In the genomic region with DNA sequence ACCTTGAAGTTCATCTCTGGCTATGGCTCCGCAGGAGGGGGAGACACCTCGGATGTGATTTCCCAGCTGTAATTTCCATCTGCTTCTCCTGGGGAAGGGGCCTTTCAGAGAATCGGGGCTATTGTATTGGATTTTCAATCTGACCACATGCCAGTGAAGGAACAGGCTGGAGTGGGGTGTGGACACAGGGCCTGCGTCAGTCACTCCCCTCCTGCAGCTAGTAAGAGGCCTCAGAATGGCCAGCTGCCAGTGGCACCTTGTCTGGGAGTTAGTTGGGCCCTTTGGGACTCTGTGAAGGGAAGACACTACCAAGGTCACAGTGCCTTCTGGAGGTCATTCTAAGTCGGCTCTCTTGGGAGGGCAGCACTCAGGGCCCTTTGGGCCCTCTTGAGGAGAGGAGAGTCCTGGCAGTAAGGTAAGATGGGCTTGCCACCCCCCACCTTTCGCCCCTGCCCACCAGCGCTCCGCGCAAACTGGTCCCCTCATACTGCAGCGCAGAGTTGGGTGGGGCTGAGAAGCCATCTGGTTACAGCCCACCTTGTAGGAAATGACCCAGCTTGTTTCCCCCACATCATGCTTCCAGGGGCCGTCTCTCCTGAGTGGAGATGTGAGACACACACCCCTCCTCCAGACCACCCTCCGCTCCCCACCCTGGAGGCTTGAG, we compare ENCODE assay signal across 23 cellular contexts.
"Had no signal": no experiment of that assay in that cellular context is flagged by ENCODE, and none has a peak within 500 bp of the region (broad histone marks: within the 10 kb centered on the region; RNA-seq: fewer than 3 reads in every experiment).

No MANE protein-coding gene starts in this region.

- H3K9me3 Mint-ChIP-seq: activated naive CD4-positive, alpha-beta T cell treated with anti-CD3 and anti-CD28 coated beads, Interleukin-2, amount 50 U/mL, for 24 hours; nephron; stimulated activated memory B cell treated with anti-CD40 and anti-IgM and Interleukin-4, amounts not matched to agents 10 μg/mL and 1 μg/mL and 100 μg/mL, for 72 hours; type B pancreatic cell had no signal

- H3K4me1 Mint-ChIP-seq: nephron had no signal

- H3K9me3 ChIP-seq: esophagus muscularis mucosa, left ventricle myocardium inferior, stomach, suprapubic skin, vagina had no signal

- ATAC-seq: sciatic nerve; stimulated activated memory B cell treated with anti-CD40 and anti-IgM and Interleukin-4, amounts not matched to agents 10 μg/mL and 1 μg/mL and 100 μg/mL, for 72 hours had no signal

- DNase-seq: activated CD4-positive, alpha-beta T cell treated with anti-CD3 and anti-CD28 coated beads for 1 hour; activated CD4-positive, alpha-beta T cell treated with anti-CD3 and anti-CD28 coated beads, Interleukin-2, amount 50 U/mL, for 1 hour; activated gamma-delta T cell treated with Interleukin-2 at 50 U/mL for 16 hours; activated T-cell treated with anti-CD3 and anti-CD28 coated beads, Interleukin-2, amount 50 U/mL, for 1 hour; central memory CD4-positive, alpha-beta T cell; effector memory CD4-positive, alpha-beta T cell; head of caudate nucleus; hypothalamus; left ventricle myocardium inferior; midbrain; occipital lobe; stimulated activated CD4-positive, alpha-beta T cell treated with anti-CD3 and anti-CD28 coated beads, Interleukin-15, amount 100 ng/mL, for 24 hours; stomach; T-helper 9 cell had no signal

- H3K4me3 ChIP-seq: esophagus muscularis mucosa, left ventricle myocardium inferior, smooth muscle cell, stomach, suprapubic skin, vagina had no signal

- H3K36me3 Mint-ChIP-seq: activated naive CD4-positive, alpha-beta T cell treated with anti-CD3 and anti-CD28 coated beads, Interleukin-2, amount 50 U/mL, for 24 hours; stimulated activated memory B cell treated with anti-CD40 and anti-IgM and Interleukin-4, amounts not matched to agents 10 μg/mL and 1 μg/mL and 100 μg/mL, for 72 hours; type B pancreatic cell had no signal

- H3K36me3 ChIP-seq: left ventricle myocardium inferior, stomach, suprapubic skin, vagina had no signal

- H3K4me3 Mint-ChIP-seq: activated naive CD4-positive, alpha-beta T cell treated with anti-CD3 and anti-CD28 coated beads, Interleukin-2, amount 50 U/mL, for 24 hours; stimulated activated memory B cell treated with anti-CD40 and anti-IgM and Interleukin-4, amounts not matched to agents 10 μg/mL and 1 μg/mL and 100 μg/mL, for 72 hours; type B pancreatic cell had no signal

- H3K27ac ChIP-seq: esophagus muscularis mucosa, left ventricle myocardium inferior, stomach, suprapubic skin, vagina had no signal

- H3K27me3 ChIP-seq: esophagus muscularis mucosa, vagina had no signal

- H3K27ac Mint-ChIP-seq: activated naive CD4-positive, alpha-beta T cell treated with anti-CD3 and anti-CD28 coated beads, Interleukin-2, amount 50 U/mL, for 24 hours; nephron; stimulated activated memory B cell treated with anti-CD40 and anti-IgM and Interleukin-4, amounts not matched to agents 10 μg/mL and 1 μg/mL and 100 μg/mL, for 72 hours; type B pancreatic cell had no signal
